ENCODE assay signal across 8 cellular contexts in genomic region chr10:17453035-17453376, GRCh38. TPM values are rescaled to one million over a fixed set of nuclear protein-coding genes. Genes with fewer than 3 reads are reported as not detected.
DNase-seq lines count a peak whose midpoint lies in the region; ATAC-seq and TF ChIP-seq lines count a peak whose summit lies in the region.

No MANE protein-coding gene starts in this region.

- peaks cover 11% of the 10 kb centered on the region for H3K9me3 Mint-ChIP-seq in T-helper 2 cell treated with Interferon-gamma antibody and Interleukin-4, amounts not matched to agents 5 μg/mL and 100 μg/mL, for 36 hours
- peaks cover 15% of the 10 kb centered on the region for H3K9me3 Mint-ChIP-seq in activated CD4-positive, alpha-beta memory T cell treated with anti-CD3 and anti-CD28 coated beads, Interleukin-2, amount 10 ng/mL, durations not matched to agents 7 days and 5 days

- no peaks in the 10 kb centered on the region for H3K79me2 ChIP-seq in smooth muscle cell (ENCODE audit: low read depth)

- no peaks in the 10 kb centered on the region for H3F3A ChIP-seq in smooth muscle cell (ENCODE audit: low read depth)

- H4K20me1 ChIP-seq in smooth muscle cell (ENCODE audit: low read depth) = no peaks in the 10 kb centered on the region

- H3K27me3 ChIP-seq in iPS DF 6.9 (ENCODE audit: control insufficient read depth, insufficient read depth, low read length) (peaks cover 11% of the 10 kb centered on the region; the same call in 1 of the 2 replicates), smooth muscle cell (ENCODE audit: low read depth) (peaks cover 64% of the 10 kb centered on the region)

- H3K4me1 Mint-ChIP-seq in T-helper 2 cell treated with Interferon-gamma antibody and Interleukin-4, amounts not matched to agents 5 μg/mL and 100 μg/mL, for 36 hours (ENCODE audit: low read depth) = peaks cover 10% of the 10 kb centered on the region
- H3K4me1 Mint-ChIP-seq in activated CD4-positive, alpha-beta memory T cell treated with anti-CD3 and anti-CD28 coated beads, Interleukin-2, amount 10 ng/mL, durations not matched to agents 7 days and 5 days = peaks cover 21% of the 10 kb centered on the region

- H3K4me1 ChIP-seq in iPS DF 6.9 (ENCODE audit: control insufficient read depth, insufficient read depth, low read length) (no peaks in the 10 kb centered on the region), smooth muscle cell (ENCODE audit: low read depth) (peaks cover 11% of the 10 kb centered on the region)

- peaks cover 2% of the 10 kb centered on the region for H3K9me3 ChIP-seq in iPS DF 6.9 (ENCODE audit: control insufficient read depth, insufficient read depth, low read length)
- peaks cover 12% of the 10 kb centered on the region for H3K9me3 ChIP-seq in smooth muscle cell (replicated peaks; ENCODE audit: low read depth)

- no peak for TF ChIP-seq CTCF in smooth muscle cell (IDR thresholded peaks at IDR 0.05; ENCODE audit: borderline replicate concordance, insufficient read depth, poor library complexity, severe bottlenecking)

- no peaks in the 10 kb centered on the region for H3K36me3 ChIP-seq in iPS DF 6.9 (ENCODE audit: control insufficient read depth, insufficient read depth, low read length)
- peaks cover 3% of the 10 kb centered on the region for H3K36me3 ChIP-seq in smooth muscle cell (ENCODE audit: low read depth)

- no peak for ATAC-seq in HG02759 (IDR thresholded peaks at IDR 0.05; ENCODE audit: unreplicated experiment)

- CTCF ChIA-PET in activated CD4-positive, alpha-beta memory T cell treated with anti-CD3 and anti-CD28 coated beads, Interleukin-2, amount 10 ng/mL, durations not matched to agents 7 days and 5 days (lab: Charles Lee) = interaction anchor here (0.6 to 1.0 kb wide), 4 partner anchors 54 to 148 kb away, joined by 3 to 7 read pairs (median 4); no protein-coding TSS in a partner anchor

- peaks cover 10% of the 10 kb centered on the region for H3K36me3 Mint-ChIP-seq in T-helper 2 cell treated with Interferon-gamma antibody and Interleukin-4, amounts not matched to agents 5 μg/mL and 100 μg/mL, for 36 hours (ENCODE audit: low read depth)
- H3K36me3 Mint-ChIP-seq in activated CD4-positive, alpha-beta memory T cell treated with anti-CD3 and anti-CD28 coated beads, Interleukin-2, amount 10 ng/mL, durations not matched to agents 7 days and 5 days (ENCODE audit: low read depth) = peaks cover 24% of the 10 kb centered on the region

- H3K27me3 Mint-ChIP-seq in T-helper 2 cell treated with Interferon-gamma antibody and Interleukin-4, amounts not matched to agents 5 μg/mL and 100 μg/mL, for 36 hours (ENCODE audit: low read depth) = peaks cover 74% of the 10 kb centered on the region
- H3K27me3 Mint-ChIP-seq in activated CD4-positive, alpha-beta memory T cell treated with anti-CD3 and anti-CD28 coated beads, Interleukin-2, amount 10 ng/mL, durations not matched to agents 7 days and 5 days = peaks cover 28% of the 10 kb centered on the region

- H3K27ac ChIP-seq in iPS DF 6.9 (ENCODE audit: low read length) (no peak overlapping the region), smooth muscle cell (ENCODE audit: low read depth) (no peak overlapping the region)

- no peak overlapping the region for H3K9ac ChIP-seq in smooth muscle cell (ENCODE audit: low read depth)

- H3K4me3 ChIP-seq in iPS DF 6.9 (ENCODE audit: low read length) = peak overlapping the region; percentile 54; the same call in 1 of the 2 replicates
- peak overlapping the region; percentile 49 for H3K4me3 ChIP-seq in smooth muscle cell

- DNase-seq in T-helper 2 cell treated with Interferon-gamma antibody and Interleukin-4, amounts not matched to agents 5 μg/mL and 100 μg/mL, for 36 hours (ENCODE audit: low spot score) = no peak
- DNase-seq in T-helper 2 cell (no peak), iPS DF 6.9 (ENCODE audit: low read depth, low spot score) (no peak), smooth muscle cell (lab: John Stamatoyannopoulos, UW; ENCODE audit: unreplicated experiment) (no peak), activated gamma-delta T cell (lab: John Stamatoyannopoulos, UW) (no peak), NCI-H510A treated with DMSO at 0.1 percent for 48 hours (lab: John Stamatoyannopoulos, UW) (no peak)
- DNase-seq in activated CD4-positive, alpha-beta memory T cell treated with anti-CD3 and anti-CD28 coated beads, Interleukin-2, amount 10 ng/mL, durations not matched to agents 7 days and 5 days = no peak

- peak overlapping the region; percentile 85 for H3K4me3 Mint-ChIP-seq in T-helper 2 cell treated with Interferon-gamma antibody and Interleukin-4, amounts not matched to agents 5 μg/mL and 100 μg/mL, for 36 hours
- H3K4me3 Mint-ChIP-seq in activated CD4-positive, alpha-beta memory T cell treated with anti-CD3 and anti-CD28 coated beads, Interleukin-2, amount 10 ng/mL, durations not matched to agents 7 days and 5 days = peak overlapping the region; percentile 88

- POLR2A ChIA-PET in activated CD4-positive, alpha-beta memory T cell treated with anti-CD3 and anti-CD28 coated beads, Interleukin-2, amount 10 ng/mL, durations not matched to agents 7 days and 5 days (lab: Charles Lee) = interaction anchor here (1.1 to 2.2 kb wide), 8 partner anchors 8 to 636 kb away, joined by 3 to 11 read pairs (median 4); partner anchors contain the start of gene RSU1

- no peak overlapping the region for H3K27ac Mint-ChIP-seq in T-helper 2 cell treated with Interferon-gamma antibody and Interleukin-4, amounts not matched to agents 5 μg/mL and 100 μg/mL, for 36 hours
- H3K27ac Mint-ChIP-seq in activated CD4-positive, alpha-beta memory T cell treated with anti-CD3 and anti-CD28 coated beads, Interleukin-2, amount 10 ng/mL, durations not matched to agents 7 days and 5 days = no peak overlapping the region

- H2AFZ ChIP-seq in smooth muscle cell (ENCODE audit: low read depth) = no peak overlapping the region

- peak overlapping the region; percentile 96 for H3K4me2 ChIP-seq in smooth muscle cell

- WGBS in iPS DF 6.9 (ENCODE audit: insufficient coverage, insufficient read length) = no CpG with 5 or more reads among the region's 7 CpGs
- WGBS in smooth muscle cell (ENCODE audit: low lambda C conversion rate) = 7% methylated on average over 7 of the region's 7 CpGs

RNA-seq across cellular contexts. Expression of gene ST8SIA6, which starts 1.4 kb away (rescaled TPM):
- total RNA-seq in activated CD4-positive, alpha-beta memory T cell treated with anti-CD3 and anti-CD28 coated beads, Interleukin-2, amount 10 ng/mL, durations not matched to agents 7 days and 5 days = under 1 TPM; 0.93 to 0.95 TPM
- 0.36 TPM in 1 of 2 replicates, not detected in the other for total RNA-seq in smooth muscle cell
- polyA plus RNA-seq in smooth muscle cell = 0.24 TPM in 1 of 2 replicates, not detected in the other
